Comparison of ENCODE assay signal across 22 cellular contexts in genomic region chr17:68231536-68231935, GRCh38.
"Had no signal": no experiment of that assay in that cellular context is flagged by ENCODE, and none has a peak within 500 bp of the region (broad histone marks: within the 10 kb centered on the region; RNA-seq: fewer than 3 reads in every experiment).

No MANE protein-coding gene starts in this region.

- H3K36me3 ChIP-seq: brain microvascular endothelial cell had no signal

- H3K4me3 Mint-ChIP-seq: activated CD4-positive, alpha-beta memory T cell treated with anti-CD3 and anti-CD28 coated beads, Interleukin-2, amount 10 ng/mL, durations not matched to agents 7 days and 5 days; activated naive CD4-positive, alpha-beta T cell treated with anti-CD3 and anti-CD28 coated beads for 36 hours; activated naive CD8-positive, alpha-beta T cell treated with anti-CD3 and anti-CD28 coated beads for 36 hours; activated T-helper 17 cell treated with anti-CD3 and anti-CD28 coated beads, Interleukin-2, amount 50 U/mL, for 72 hours had no signal

- H3K27me3 Mint-ChIP-seq: activated CD4-positive, alpha-beta memory T cell treated with anti-CD3 and anti-CD28 coated beads, Interleukin-2, amount 10 ng/mL, durations not matched to agents 7 days and 5 days; activated naive CD8-positive, alpha-beta T cell treated with anti-CD3 and anti-CD28 coated beads for 36 hours; activated T-helper 17 cell treated with anti-CD3 and anti-CD28 coated beads, Interleukin-2, amount 50 U/mL, for 72 hours had no signal

- H3K4me3 ChIP-seq: SK-N-MC had no signal

- H3K27ac ChIP-seq: brain microvascular endothelial cell, SK-N-MC, VCaP had no signal

- H3K27me3 ChIP-seq: brain microvascular endothelial cell had no signal

- H3K9me3 Mint-ChIP-seq: activated CD4-positive, alpha-beta memory T cell treated with anti-CD3 and anti-CD28 coated beads, Interleukin-2, amount 10 ng/mL, durations not matched to agents 7 days and 5 days; activated naive CD4-positive, alpha-beta T cell treated with anti-CD3 and anti-CD28 coated beads for 36 hours; activated naive CD8-positive, alpha-beta T cell treated with anti-CD3 and anti-CD28 coated beads for 36 hours; activated T-helper 17 cell treated with anti-CD3 and anti-CD28 coated beads, Interleukin-2, amount 50 U/mL, for 72 hours had no signal

- DNase-seq: activated CD4-positive, alpha-beta memory T cell treated with anti-CD3 and anti-CD28 coated beads, Interleukin-2, amount 10 ng/mL, durations not matched to agents 7 days and 5 days; activated CD4-positive, alpha-beta T cell treated with anti-CD3 and anti-CD28 coated beads, Interleukin-2, amount 50 U/mL, for 1 hour; activated CD4-positive, CD25-positive, alpha-beta regulatory T cell; activated gamma-delta T cell; activated naive CD4-positive, alpha-beta T cell treated with anti-CD3 and anti-CD28 coated beads for 36 hours; activated naive CD8-positive, alpha-beta T cell treated with anti-CD3 and anti-CD28 coated beads for 36 hours; activated T-cell treated with anti-CD3 and anti-CD28 coated beads for 4 hours; brain microvascular endothelial cell; IMR-90; KBM-7; NCI-H1092; NCI-H1417; NCI-H1930; NCI-H2171 treated with DMSO at 0.1 percent for 48 hours; NCI-H226; NCI-H510A treated with DMSO at 0.1 percent for 48 hours; NCI-H69; NK-92 treated with Interleukin-12 subunit alpha and Interleukin-12 subunit beta, amount 100 ng/mL, for 24 hours; T-helper 1 cell had no signal

- H3K27ac Mint-ChIP-seq: activated CD4-positive, alpha-beta memory T cell treated with anti-CD3 and anti-CD28 coated beads, Interleukin-2, amount 10 ng/mL, durations not matched to agents 7 days and 5 days; activated naive CD4-positive, alpha-beta T cell treated with anti-CD3 and anti-CD28 coated beads for 36 hours; activated naive CD8-positive, alpha-beta T cell treated with anti-CD3 and anti-CD28 coated beads for 36 hours; activated T-helper 17 cell treated with anti-CD3 and anti-CD28 coated beads, Interleukin-2, amount 50 U/mL, for 72 hours had no signal

- ATAC-seq: activated T-helper 17 cell treated with anti-CD3 and anti-CD28 coated beads, Interleukin-2, amount 50 U/mL, for 72 hours had no signal
